Comparison of ENCODE assay signal across 8 cellular contexts in genomic region chr7:1569440-1569832, GRCh38. TPM values are rescaled to one million over a fixed set of nuclear protein-coding genes. Genes with fewer than 3 reads are reported as not detected.
A peak's percentile ranks its signal among the peaks of the same experiment; 100 is the strongest.
DNase-seq lines count a peak whose midpoint lies in the region; ATAC-seq and TF ChIP-seq lines count a peak whose summit lies in the region.

No MANE protein-coding gene starts in this region.

- peak overlapping the region; percentile 69; the same call in 1 of the 2 replicates for H3K4me2 ChIP-seq in MM.1S (ENCODE audit: low read depth, low read length)

- WGBS in psoas muscle, 3 donors: 18 to 25% (median 20%) methylated on average over 27 of the region's 27 CpGs

- peaks cover 5% of the 10 kb centered on the region for H3F3A ChIP-seq in MM.1S (ENCODE audit: insufficient read depth, low read length)

- peak overlapping the region; percentile 86 for H3K9ac ChIP-seq in MM.1S (ENCODE audit: low read length)

- no peak for DNase-seq in MM.1S
- no peak for DNase-seq in epithelial cell of prostate (ENCODE audit: low read depth, low spot score)
- peak in 1 of 2 donors; percentile 50 for DNase-seq in psoas muscle
- no peak for DNase-seq in NCI-H1417 (lab: John Stamatoyannopoulos, UW)
- no peak for DNase-seq in GM10266 (ENCODE audit: extremely low spot score)
- no peak for DNase-seq in T1000 (lab: John Stamatoyannopoulos, UW)

- TF ChIP-seq CTCF in GM12875 (IDR thresholded peaks at IDR 0.05; ENCODE audit: borderline replicate concordance, insufficient read depth, low read depth, low read length) (no peak), MM.1S (IDR thresholded peaks at IDR 0.05; ENCODE audit: low read length) (no peak), psoas muscle (IDR thresholded peaks at IDR 0.05) (no peak), GM10266 (IDR thresholded peaks at IDR 0.05; ENCODE audit: control insufficient read depth, insufficient read depth, low read depth, missing control alignments) (no peak)

- H3K27me3 ChIP-seq in MM.1S (replicated peaks; ENCODE audit: insufficient read depth, low read length) (no peaks in the 10 kb centered on the region), psoas muscle (ENCODE audit: insufficient read depth in 3 of 3, low read length in 2 of 3) (no peaks in the 10 kb centered on the region)

- H3K4me1 ChIP-seq in MM.1S (ENCODE audit: low read length) (peaks cover 5% of the 10 kb centered on the region; the same call in 1 of the 2 replicates), psoas muscle (peaks cover 34% of the 10 kb centered on the region)

- H3K36me3 ChIP-seq in MM.1S (replicated peaks; ENCODE audit: insufficient read depth, low read length) (0 out of 2 replicates have a peak, but pooled peaks cover 2% of the 10 kb centered on the region), psoas muscle (ENCODE audit: insufficient read depth in 1 of 2, low read depth in 1 of 2) (peaks cover 0 to 31% of the 10 kb centered on the region in 2 donors)

- peak overlapping the region; percentile 82 for H2AFZ ChIP-seq in MM.1S (ENCODE audit: low read length)

- H3K9me3 ChIP-seq in MM.1S (replicated peaks; ENCODE audit: insufficient read depth, low read length): no peaks in the 10 kb centered on the region
- no peaks in the 10 kb centered on the region for H3K9me3 ChIP-seq in psoas muscle

- H3K79me2 ChIP-seq in MM.1S (ENCODE audit: low read length): peaks cover 8% of the 10 kb centered on the region

- ATAC-seq in psoas muscle: no peak
- no peak for ATAC-seq in HG03175 (IDR thresholded peaks at IDR 0.05; ENCODE audit: unreplicated experiment)

- H3K27ac ChIP-seq in MM.1S (ENCODE audit: low read length) (peak overlapping the region; percentile 25; the same call in 1 of the 2 replicates), epithelial cell of prostate (peak overlapping the region; percentile 80), psoas muscle (peak overlapping the region; percentile 95)

- H4K20me1 ChIP-seq in MM.1S (ENCODE audit: insufficient read depth, low read length): no peaks in the 10 kb centered on the region

- H3K4me3 ChIP-seq in GM12875 (ENCODE audit: low read depth, low read length) (peak overlapping the region; percentile 80), MM.1S (ENCODE audit: low read length) (peak overlapping the region; percentile 80), psoas muscle (peak overlapping the region; percentile 94)

- H3K9me2 ChIP-seq in MM.1S (replicated peaks; ENCODE audit: insufficient read depth, low read length): no peaks in the 10 kb centered on the region

- intact Hi-C loops in psoas muscle (cut with DNase I): loop anchor here in 1 of 2 donors (5.0 kb wide), 1 partner anchor 37 kb away; the partner anchor contains the start of gene MAFK

RNA-seq across cellular contexts. Expression of gene PSMG3, which starts 0.4 kb away (rescaled TPM):
- total RNA-seq in psoas muscle: 10 to 100 TPM; 11.8 to 18.2 (median 14.6) TPM
- 10 to 100 TPM; 33.4 to 59.1 (median 54.1) TPM for polyA plus RNA-seq in psoas muscle

RNA-seq across cellular contexts. Expression of gene TMEM184A, which starts 13.4 kb away (rescaled TPM):
- total RNA-seq in psoas muscle: 1 to 10 TPM; 2.8 to 6.0 (median 2.9) TPM
- 1 to 10 TPM in 2 of 3 donors, under 1 TPM in 1; 0.40 to 1.4 (median 1.1) TPM for polyA plus RNA-seq in psoas muscle

RNA-seq across cellular contexts. Expression of gene MAFK, which starts 38.9 kb away (rescaled TPM):
- 100 to 1,000 TPM in 1 of 4 donors, 10 to 100 TPM in 3; 59.1 to 103 (median 77.5) TPM for total RNA-seq in psoas muscle
- 100 to 1,000 TPM in 1 of 3 donors, 10 to 100 TPM in 2; 36.7 to 138 (median 62.9) TPM for polyA plus RNA-seq in psoas muscle

Comparison
In these comparisons a context has a peak if more than half of its experiments do, and no peak if none do; other contexts are left out.
1. H3K27ac ChIP-seq: peak in every context shown above with its lines; median percentile 95 in psoas muscle; 80 in epithelial cell of prostate; 25 in MM.1S.